ENCODE assay signal across 21 cellular contexts in genomic region chr17:74870512-74870911, GRCh38. TPM values are rescaled to one million over a fixed set of nuclear protein-coding genes. Genes with fewer than 3 reads are reported as not detected.
DNase-seq lines count a peak whose midpoint lies in the region; ATAC-seq, FAIRE-seq and TF ChIP-seq lines count a peak whose summit lies in the region.
"Had no signal": no experiment of that assay in that cellular context is flagged by ENCODE, and none has a peak within 500 bp of the region (broad histone marks: within the 10 kb centered on the region; RNA-seq: fewer than 3 reads in every experiment).

No MANE protein-coding gene starts in this region.

- H3K4me1 Mint-ChIP-seq in mesothelial cell of epicardium = peaks cover 33% of the 10 kb centered on the region

- H3K36me3 Mint-ChIP-seq in mesothelial cell of epicardium = peaks cover 6% of the 10 kb centered on the region
- H3K36me3 Mint-ChIP-seq: IgD-negative memory B cell had no signal

- peak; percentile 31 for DNase-seq in AG09319 (ENCODE audit: extremely low read depth, low read depth)
- DNase-seq in HT1080 (ENCODE audit: low read depth) = peak; percentile 48
- DNase-seq in bronchial epithelial cell (ENCODE audit: low read depth) = peak; percentile 22
- DNase-seq in mesothelial cell of epicardium (ENCODE audit: low spot score in 2 of 2, unreplicated experiment in 2 of 2) = no peak
- no peak for DNase-seq in NAMALWA (ENCODE audit: low spot score)
- DNase-seq in NCI-H2196 treated with DMSO at 0.1 percent for 48 hours (lab: John Stamatoyannopoulos, UW; ENCODE audit: unreplicated experiment) = no peak
- no peak for DNase-seq in activated CD8-positive, alpha-beta memory T cell treated with anti-CD3 and anti-CD28 coated beads, Interleukin-2, amount 50 U/mL, for 4 hours
- DNase-seq: activated CD8-positive, alpha-beta memory T cell treated with anti-CD3 and anti-CD28 coated beads for 24 hours; activated naive CD4-positive, alpha-beta T cell treated with anti-CD3 and anti-CD28 coated beads, Interleukin-2, amount 50 U/mL, for 16 hours; DND-41; midbrain; NCI-H146; NCI-H526; stimulated activated CD8-positive, alpha-beta memory T cell treated with anti-CD3 and anti-CD28 coated beads, Interleukin-4, amount 100 ng/mL, for 48 hours had no signal

- peak overlapping the region; percentile 75 for H3K27ac Mint-ChIP-seq in mesothelial cell of epicardium

- H3K36me3 ChIP-seq in bronchial epithelial cell (ENCODE audit: control insufficient read depth, insufficient read depth, low read length) = peaks cover 3% of the 10 kb centered on the region

- no peak overlapping the region for H3K4me3 ChIP-seq in bronchial epithelial cell (ENCODE audit: low read depth, low read length)

- no peaks in the 10 kb centered on the region for H3K27me3 Mint-ChIP-seq in mesothelial cell of epicardium (ENCODE audit: low read depth)
- H3K27me3 Mint-ChIP-seq: IgD-negative memory B cell had no signal

- no peak for ATAC-seq in GM18907 (IDR thresholded peaks at IDR 0.05; ENCODE audit: unreplicated experiment)
- ATAC-seq: esophagus mucosa had no signal

- no peak for TF ChIP-seq CTCF in AG09319 (IDR thresholded peaks at IDR 0.05; ENCODE audit: low read depth, low read length)
- no peak for TF ChIP-seq CTCF in bronchial epithelial cell (IDR thresholded peaks at IDR 0.05; ENCODE audit: insufficient read depth, low read length, severe bottlenecking)
- TF ChIP-seq CTCF in mesothelial cell of epicardium (IDR thresholded peaks at IDR 0.05; ENCODE audit: unreplicated experiment) = no peak

- H3K9me3 Mint-ChIP-seq in mesothelial cell of epicardium = no peaks in the 10 kb centered on the region
- H3K9me3 Mint-ChIP-seq: IgD-negative memory B cell had no signal

- H3K4me3 Mint-ChIP-seq in mesothelial cell of epicardium = no peak overlapping the region

- FAIRE-seq in bronchial epithelial cell (lab: Jason Lieb, UNC) = no peak
- FAIRE-seq: colon had no signal

- H3K27me3 ChIP-seq in bronchial epithelial cell (ENCODE audit: control insufficient read depth, insufficient read depth, low read length) = no peaks in the 10 kb centered on the region

RNA-seq across cellular contexts. Expression of gene FDXR, which starts 2.3 kb away (rescaled TPM):
- total RNA-seq in HT1080 (2014; rRNA removed; shearing (Covaris generic)) = 46.9 and 48.7 TPM in 2 replicates
- polyA plus RNA-seq in HT1080 (2015; cell fraction: cytosol; rRNA removed) = 63.7 and 69.7 TPM in 2 replicates
- polyA plus RNA-seq in HT1080 (2015; cell fraction: nucleus; rRNA removed) = 86.3 and 94.9 TPM in 2 replicates
- total RNA-seq in bronchial epithelial cell (30.8 and 49.5 TPM in 2 replicates), mesothelial cell of epicardium (20.4 to 23.0 TPM (median 22.5 TPM) in 3 replicates)

RNA-seq across cellular contexts. Expression of gene GRIN2C, which starts 10.8 kb away (rescaled TPM):
- total RNA-seq in HT1080 (2014; rRNA removed; shearing (Covaris generic)) = 0.07 and 0.10 TPM in 2 replicates
- polyA plus RNA-seq in HT1080 (2015; cell fraction: cytosol; rRNA removed) = 0.44 and 0.58 TPM in 2 replicates
- 6.2 and 6.7 TPM in 2 replicates for polyA plus RNA-seq in HT1080 (2015; cell fraction: nucleus; rRNA removed)
- under 0.01 and 0.13 TPM in 2 replicates for total RNA-seq in bronchial epithelial cell
- total RNA-seq in mesothelial cell of epicardium = 0.16 to 0.29 TPM (median 0.18 TPM) in 3 replicates
- total RNA-seq: esophagus mucosa had no signal
- polyA plus RNA-seq: IgD-negative memory B cell had no signal

RNA-seq across cellular contexts. Expression of gene FADS6, which starts 22.9 kb away (rescaled TPM):
- total RNA-seq in HT1080 (2014; rRNA removed; shearing (Covaris generic)) = not detected in 2 replicates
- not detected in 2 replicates for polyA plus RNA-seq in HT1080 (2015; cell fraction: cytosol; rRNA removed)
- not detected in 2 replicates for polyA plus RNA-seq in HT1080 (2015; cell fraction: nucleus; rRNA removed)
- total RNA-seq in bronchial epithelial cell = 0.26 TPM in 1 of 2 replicates, not detected in the other
- 0.14 to 0.85 TPM in 2 of 3 replicates, not detected in the other for total RNA-seq in mesothelial cell of epicardium
- total RNA-seq: posterior vena cava had no signal
- polyA plus RNA-seq: BJ, IgD-negative memory B cell had no signal

RNA-seq across cellular contexts. Expression of gene USH1G, which starts 52.5 kb away (rescaled TPM):
- total RNA-seq in HT1080 (2014; rRNA removed; shearing (Covaris generic)) = not detected in 2 replicates
- not detected in 2 replicates for polyA plus RNA-seq in HT1080 (2015; cell fraction: cytosol; rRNA removed)
- not detected in 2 replicates for polyA plus RNA-seq in HT1080 (2015; cell fraction: nucleus; rRNA removed)
- total RNA-seq in bronchial epithelial cell (1.1 and 3.3 TPM in 2 replicates), mesothelial cell of epicardium (3.1 to 3.9 TPM (median 3.9 TPM) in 3 replicates)
- total RNA-seq: posterior vena cava had no signal
- polyA plus RNA-seq: BJ, IgD-negative memory B cell had no signal

RNA-seq across cellular contexts. Expression of gene OTOP2, which starts 53.6 kb away (rescaled TPM):
- total RNA-seq in HT1080 (2014; rRNA removed; shearing (Covaris generic)) = not detected in 2 replicates
- not detected in 2 replicates for polyA plus RNA-seq in HT1080 (2015; cell fraction: cytosol; rRNA removed)
- not detected in 2 replicates for polyA plus RNA-seq in HT1080 (2015; cell fraction: nucleus; rRNA removed)
- total RNA-seq in bronchial epithelial cell (under 0.01 TPM in 1 of 2 replicates, not detected in the other), mesothelial cell of epicardium (not detected in 3 replicates)
- total RNA-seq: posterior vena cava, ureter had no signal
- polyA plus RNA-seq: BJ, IgD-negative memory B cell had no signal

Comparison
In these comparisons a context has a peak if more than half of its experiments do, and no peak if none do; other contexts are left out.
1. DNase-seq: peak in AG09319 (single experiment), HT1080 (single experiment) and bronchial epithelial cell (single experiment); none in mesothelial cell of epicardium (0 of 2), NAMALWA (single experiment), NCI-H2196 treated with DMSO at 0.1 percent for 48 hours (single experiment) and activated CD8-positive, alpha-beta memory T cell treated with anti-CD3 and anti-CD28 coated beads, Interleukin-2, amount 50 U/mL, for 4 hours (single experiment).